In genomic region chr5:119300311-119300670, GRCh38 we compare ENCODE assay signal across 1 cellular context.
A peak's percentile ranks its signal among the peaks of the same experiment; 100 is the strongest.
TF ChIP-seq lines count a peak whose summit lies in the region.

No MANE protein-coding gene starts in this region.

TF ChIP-seq in HepG2, 621 proteins besides CTCF, POLR2A, EP300 and RAD21:
- TF ChIP-seq ARID3A (IDR thresholded peaks at IDR 0.05; ENCODE audit: low read depth, low read length), result no peak
- TF ChIP-seq ZBTB26 (CRISPR knock-in tag; IDR thresholded peaks at IDR 0.05; ENCODE audit: borderline replicate concordance), result no peak
- no peak for TF ChIP-seq ZNF274 (CRISPR knock-in tag; IDR thresholded peaks at IDR 0.05)
- TF ChIP-seq ELF3 (CRISPR knock-in tag; IDR thresholded peaks at IDR 0.05), result no peak
- TF ChIP-seq SP140L (CRISPR knock-in tag; IDR thresholded peaks at IDR 0.05; ENCODE audit: borderline replicate concordance), result no peak
- no peak for TF ChIP-seq BRD4 (CRISPR knock-in tag; IDR thresholded peaks at IDR 0.05)
- TF ChIP-seq SMC3 (IDR thresholded peaks at IDR 0.05; ENCODE audit: low read length), result no peak
- no peak for TF ChIP-seq KDM5A (IDR thresholded peaks at IDR 0.05; ENCODE audit: borderline replicate concordance, low read length)
- TF ChIP-seq AGO2 (optimal IDR thresholded peaks at IDR 0.05; ENCODE audit: low read depth, low read length), result no peak
- TF ChIP-seq MAFK (conservative IDR thresholded peaks at IDR 0.05 in 1 of 2, IDR thresholded peaks at IDR 0.05 in 1 of 2; ENCODE audit: low read length in 2 of 2), result peak in 1 of 2 experiments; percentile 32; a peak in 1 of 4 replicates
- TF ChIP-seq SRY (CRISPR knock-in tag; IDR thresholded peaks at IDR 0.05), result no peak
- no peak for TF ChIP-seq HIC2 (CRISPR knock-in tag; IDR thresholded peaks at IDR 0.05; ENCODE audit: low read depth)
- TF ChIP-seq TRIM24 (CRISPR knock-in tag; IDR thresholded peaks at IDR 0.05), result no peak
- no peak for TF ChIP-seq TRAFD1 (CRISPR knock-in tag; IDR thresholded peaks at IDR 0.05; ENCODE audit: borderline replicate concordance)
- TF ChIP-seq KLF11 (CRISPR knock-in tag; IDR thresholded peaks at IDR 0.05), result no peak
- TF ChIP-seq MTF2 (CRISPR knock-in tag; IDR thresholded peaks at IDR 0.05; ENCODE audit: borderline replicate concordance), result no peak
- TF ChIP-seq AFF4 (CRISPR knock-in tag; IDR thresholded peaks at IDR 0.05), result no peak
- no peak for TF ChIP-seq NCOA2 (CRISPR knock-in tag; IDR thresholded peaks at IDR 0.05)
- TF ChIP-seq GTF3A (CRISPR knock-in tag; conservative IDR thresholded peaks at IDR 0.05), result 0 out of 2 replicates have a peak, but pooled peaks have one; percentile 46
- TF ChIP-seq FOXP1 (IDR thresholded peaks at IDR 0.05), result no peak
- no peak for TF ChIP-seq FOXP1 (CRISPR knock-in tag; IDR thresholded peaks at IDR 0.05)
- TF ChIP-seq MAFF (IDR thresholded peaks at IDR 0.05; ENCODE audit: low read depth, low read length), result 0 out of 2 replicates have a peak, but pooled peaks have one; percentile 8
- TF ChIP-seq MLLT10 (CRISPR knock-in tag; IDR thresholded peaks at IDR 0.05), result no peak
- no peak for TF ChIP-seq ZNF878 (CRISPR knock-in tag; IDR thresholded peaks at IDR 0.05)
